ENCODE assay signal across 22 cellular contexts in the genomic region with DNA sequence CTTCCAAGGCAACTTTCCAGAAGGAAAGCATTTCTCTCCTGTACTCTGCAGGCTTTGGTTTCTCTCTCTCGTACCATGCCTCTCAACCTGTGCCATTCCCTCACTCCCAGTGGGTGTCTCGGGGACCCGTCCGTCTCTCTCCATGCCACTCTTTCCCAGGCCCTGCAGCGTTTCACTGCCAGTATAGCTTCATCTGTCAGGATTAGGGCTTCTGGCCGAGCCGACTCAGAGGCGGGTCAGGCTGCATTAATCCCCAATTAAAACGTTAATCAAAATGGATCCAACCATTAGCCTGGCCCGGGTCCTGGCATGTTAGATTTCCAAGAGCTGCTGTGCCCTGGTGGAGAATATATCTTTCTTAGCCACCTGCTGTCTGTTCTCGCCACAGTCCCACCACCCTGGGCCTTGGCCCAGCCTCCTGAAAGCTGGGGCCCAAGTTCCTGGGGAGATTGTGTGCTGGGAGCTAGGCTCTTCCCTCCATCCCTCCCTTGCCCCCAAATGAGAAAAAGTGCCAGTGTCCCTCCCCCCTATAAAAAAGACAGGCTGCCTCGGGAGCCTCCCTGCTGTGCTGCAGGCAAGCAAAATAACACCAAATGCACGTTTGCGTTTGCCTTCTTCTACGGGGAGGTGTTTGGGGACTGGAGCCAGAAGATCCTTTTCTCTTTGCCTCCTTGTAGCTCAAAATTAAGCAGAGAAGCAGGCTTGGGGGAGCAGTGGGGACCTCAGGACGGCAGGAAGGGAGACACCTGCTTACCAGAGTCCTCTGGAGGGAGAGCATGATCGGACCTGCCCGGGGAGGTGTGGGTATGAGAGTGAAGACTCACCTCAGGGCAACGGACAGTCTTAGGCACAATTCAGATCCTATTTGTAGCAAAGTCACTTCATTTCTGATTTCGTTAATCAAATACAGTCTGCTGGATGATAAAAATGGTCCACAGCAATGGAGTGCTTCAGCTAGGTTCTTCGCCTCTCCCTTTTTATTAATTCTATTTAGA. TPM values are rescaled to one million over a fixed set of nuclear protein-coding genes. Genes with fewer than 3 reads are reported as not detected.
DNase-seq lines count a peak whose midpoint lies in the region; TF ChIP-seq lines count a peak whose summit lies in the region.
"Had no signal": no experiment of that assay in that cellular context is flagged by ENCODE, and none has a peak within 500 bp of the region (broad histone marks: within the 10 kb centered on the region; RNA-seq: fewer than 3 reads in every experiment).

No MANE protein-coding gene starts in this region.

- DNase-seq in mammary epithelial cell (peak; percentile 41), MCF 10A (ENCODE audit: unreplicated experiment) (no peak), WERI-Rb-1 (peak; percentile 31), uterus (no peak), NCI-H1694 treated with DMSO at 0.1 percent for 48 hours (lab: John Stamatoyannopoulos, UW) (no peak), NCI-H1092 (lab: John Stamatoyannopoulos, UW) (no peak)
- DNase-seq in activated CD8-positive, alpha-beta memory T cell treated with anti-CD3 and anti-CD28 coated beads for 24 hours, result no peak
- DNase-seq: activated CD4-positive, alpha-beta T cell treated with anti-CD3 and anti-CD28 coated beads for 48 hours; activated CD8-positive, alpha-beta memory T cell treated with anti-CD3 and anti-CD28 coated beads, Interleukin-2, amount 50 U/mL, for 4 hours; activated effector memory CD4-positive, alpha-beta T cell treated with anti-CD3 and anti-CD28 coated beads, Interleukin-2, amount 50 U/mL, for 16 hours; amniotic stem cell; CD4-positive, CD25-positive, alpha-beta regulatory T cell; hippocampal formation; KG1; kidney glomerular epithelial cell; mesenchymal stem cell; NCI-H2171; SW 1271 had no signal

- 78% methylated on average over 20 of the region's 21 CpGs for WGBS in mammary epithelial cell (ENCODE audit: low coverage, missing lambda C conversion rate)

- H3K4me1 Mint-ChIP-seq in MCF 10A (ENCODE audit: insufficient read depth, unreplicated experiment), result peaks cover 21% of the 10 kb centered on the region

- no peak overlapping the region for H3K4me3 ChIP-seq in mammary epithelial cell (replicated peaks in 1 of 3; ENCODE audit: insufficient read depth in 1 of 3, low read depth in 2 of 3, low read length in 3 of 3)
- H3K4me3 ChIP-seq in WERI-Rb-1 (ENCODE audit: low read depth, low read length), result no peak overlapping the region
- peak overlapping the region; percentile 11 for H3K4me3 ChIP-seq in iPS-15b (ENCODE audit: low read depth, low read length)
- no peak overlapping the region for H3K4me3 ChIP-seq in uterus

- H3K27ac Mint-ChIP-seq in MCF 10A (ENCODE audit: low read depth, unreplicated experiment), result no peak overlapping the region
- H3K27ac Mint-ChIP-seq: CD4-positive, CD25-positive, alpha-beta regulatory T cell; stimulated activated effector memory CD8-positive, alpha-beta T cell treated with anti-CD3 and anti-CD28 coated beads, Interleukin-12 subunit alpha, Interleukin-12 subunit beta, amount 100 ng/mL, for 72 hours had no signal

- no peaks in the 10 kb centered on the region for H3K9me3 Mint-ChIP-seq in MCF 10A (ENCODE audit: unreplicated experiment)
- H3K9me3 Mint-ChIP-seq: neural crest cell; stimulated activated effector memory CD8-positive, alpha-beta T cell treated with anti-CD3 and anti-CD28 coated beads, Interleukin-12 subunit alpha, Interleukin-12 subunit beta, amount 100 ng/mL, for 72 hours had no signal

- dilution Hi-C loops in mammary epithelial cell (cut with HindIII; ENCODE audit: low sequenced_read_pairs), result no loop called here

- no peaks in the 10 kb centered on the region for H3K27me3 Mint-ChIP-seq in MCF 10A (ENCODE audit: insufficient read depth, unreplicated experiment)

- H3K9ac ChIP-seq in mammary epithelial cell (ENCODE audit: insufficient read depth, low read length) (no peak overlapping the region), iPS-15b (ENCODE audit: low read depth, low read length) (no peak overlapping the region)

- CTCF ChIA-PET in mammary epithelial cell (lab: Charles Lee; ENCODE audit: low non-redundant PET), result interaction anchor here (0.6 kb wide), 1 partner anchor 32 kb away, joined by 3 read pairs; no protein-coding TSS in a partner anchor
- CTCF ChIA-PET in MCF 10A (lab: Yijun Ruan, JAX), result interaction anchor here (0.7 to 4.8 kb wide), 7 partner anchors 28 to 291 kb away, joined by 3 to 39 read pairs (median 4); a partner anchor contains a TSS

- TF ChIP-seq CTCF in mammary epithelial cell (conservative IDR thresholded peaks at IDR 0.05 in 1 of 2, IDR thresholded peaks at IDR 0.05 in 1 of 2; ENCODE audit: extremely low read depth in 1 of 2, insufficient read depth in 1 of 2, low read depth in 1 of 2, low read length in 2 of 2) (no peak), MCF 10A (IDR thresholded peaks at IDR 0.05; ENCODE audit: unreplicated experiment) (no peak), WERI-Rb-1 (IDR thresholded peaks at IDR 0.05; ENCODE audit: low read depth, low read length) (no peak), uterus (IDR thresholded peaks at IDR 0.05) (no peak)

- no peaks in the 10 kb centered on the region for H4K20me1 ChIP-seq in mammary epithelial cell (ENCODE audit: insufficient read depth, low read length)

- in situ Hi-C loops in mammary epithelial cell (cut with MboI; ENCODE audit: low sequenced_read_pairs in 2 of 2), result no loop called here

- H3K4me3 Mint-ChIP-seq in MCF 10A (ENCODE audit: unreplicated experiment), result no peak overlapping the region
- H3K4me3 Mint-ChIP-seq: neural crest cell; stimulated activated effector memory CD8-positive, alpha-beta T cell treated with anti-CD3 and anti-CD28 coated beads, Interleukin-12 subunit alpha, Interleukin-12 subunit beta, amount 100 ng/mL, for 72 hours had no signal

- BruUV-seq in mammary epithelial cell (replicated peaks; lab: Mats Ljungman, UMichigan), result TSS peak; percentile 10
- BruUV-seq in MCF 10A (replicated peaks; lab: Mats Ljungman, UMichigan), result no TSS peak

- H3K9me3 ChIP-seq in mammary epithelial cell (replicated peaks; ENCODE audit: insufficient read depth, low read length) (no peaks in the 10 kb centered on the region), WERI-Rb-1 (ENCODE audit: severe bottlenecking) (no peaks in the 10 kb centered on the region), iPS-15b (ENCODE audit: control insufficient read depth, insufficient read depth, low read length) (no peaks in the 10 kb centered on the region), uterus (no peaks in the 10 kb centered on the region)

- no peaks in the 10 kb centered on the region for H3K36me3 ChIP-seq in mammary epithelial cell (ENCODE audit: insufficient read depth, low read length)
- no peaks in the 10 kb centered on the region for H3K36me3 ChIP-seq in WERI-Rb-1
- H3K36me3 ChIP-seq in iPS-15b (ENCODE audit: control insufficient read depth, insufficient read depth, low read length), result no peaks in the 10 kb centered on the region
- no peaks in the 10 kb centered on the region for H3K36me3 ChIP-seq in uterus

- peak overlapping the region; percentile 97 for H3K4me2 ChIP-seq in mammary epithelial cell (ENCODE audit: insufficient read depth, low read depth, low read length)

- H3K4me1 ChIP-seq in mammary epithelial cell (ENCODE audit: insufficient read depth, low read length) (peaks cover 37% of the 10 kb centered on the region), iPS-15b (ENCODE audit: control insufficient read depth, insufficient read depth, low read length) (peaks cover 14% of the 10 kb centered on the region), uterus (no peaks in the 10 kb centered on the region)

- peaks cover 7% of the 10 kb centered on the region for H3K79me2 ChIP-seq in mammary epithelial cell (ENCODE audit: insufficient read depth, low read length)

- POLR2A ChIA-PET in MCF 10A (lab: Yijun Ruan, JAX), result interaction anchor here (1.0 to 1.1 kb wide), 2 partner anchors 10 to 61 kb away, joined by 4 read pairs; a partner anchor contains a TSS

- intact Hi-C loops in mammary epithelial cell (cut with micrococcal nuclease), result loop anchor here (2.0 to 5.0 kb wide), 2 partner anchors 33 to 102 kb away; no protein-coding TSS in a partner anchor
- intact Hi-C loops in MCF 10A (cut with micrococcal nuclease), result no loop called here
- intact Hi-C loops in uterus (cut with DNase I; ENCODE audit: low total_unique reads), result no loop called here

- H3K27ac ChIP-seq in mammary epithelial cell (ENCODE audit: insufficient read depth, low read depth, low read length) (no peak overlapping the region), WERI-Rb-1 (no peak overlapping the region), uterus (peak overlapping the region; percentile 14 to 80)
- H3K27ac ChIP-seq: HL-60 had no signal

- H2AFZ ChIP-seq in mammary epithelial cell (ENCODE audit: low read depth, low read length), result no peak overlapping the region

- peaks cover 20% of the 10 kb centered on the region for H3K36me3 Mint-ChIP-seq in MCF 10A (ENCODE audit: insufficient read depth, unreplicated experiment)
- H3K36me3 Mint-ChIP-seq: CD4-positive, CD25-positive, alpha-beta regulatory T cell; stimulated activated effector memory CD8-positive, alpha-beta T cell treated with anti-CD3 and anti-CD28 coated beads, Interleukin-12 subunit alpha, Interleukin-12 subunit beta, amount 100 ng/mL, for 72 hours had no signal

- no peak for TF ChIP-seq POLR2A in uterus (IDR thresholded peaks at IDR 0.05)

- peaks cover 5% of the 10 kb centered on the region for H3K27me3 ChIP-seq in mammary epithelial cell (ENCODE audit: insufficient read depth, low read length)
- H3K27me3 ChIP-seq in WERI-Rb-1 (ENCODE audit: insufficient read depth, low read depth, severe bottlenecking), result peaks cover 97% of the 10 kb centered on the region
- H3K27me3 ChIP-seq in iPS-15b (ENCODE audit: control insufficient read depth, insufficient read depth, low read length), result peaks cover 32% of the 10 kb centered on the region
- no peaks in the 10 kb centered on the region for H3K27me3 ChIP-seq in uterus

RNA-seq across cellular contexts. Expression of a gene that starts 3.0 kb away (rescaled TPM):
- total RNA-seq in mammary epithelial cell, result 10 to 100 TPM; 43.9 to 53.0 TPM
- 19.2 TPM for polyA plus RNA-seq in mammary epithelial cell
- polyA minus RNA-seq in mammary epithelial cell, result 19.2 TPM
- total RNA-seq in MCF 10A (2022), result 24.8 and 30.6 TPM in 2 replicates
- total RNA-seq in uterus, result 100 to 1,000 TPM in 1 of 4 donors, 10 to 100 TPM in 2, under 1 TPM in 1; 0.88 to 109 (median 44.1) TPM
- total RNA-seq: CD4-positive, CD25-positive, alpha-beta regulatory T cell had no signal

Comparison
In these comparisons a context has a peak if more than half of its experiments do, and no peak if none do; other contexts are left out.
1. DNase-seq: peak in mammary epithelial cell (single experiment) and WERI-Rb-1 (single experiment); none in MCF 10A (single experiment), uterus (0 of 2), NCI-H1694 treated with DMSO at 0.1 percent for 48 hours (single experiment), activated CD8-positive, alpha-beta memory T cell treated with anti-CD3 and anti-CD28 coated beads for 24 hours (single experiment) and NCI-H1092 (single experiment).
2. H3K27ac ChIP-seq: peak in uterus (2 of 2); none in mammary epithelial cell (single experiment) and WERI-Rb-1 (single experiment).